Comparison of ENCODE assay signal across 1 cellular context in genomic region chr20:17896771-17897369, GRCh38.
TF ChIP-seq lines count a peak whose summit lies in the region.

No MANE protein-coding gene starts in this region.

TF ChIP-seq in HepG2, 621 proteins besides CTCF, POLR2A, EP300 and RAD21 (continued from another document and continues in another):
- TF ChIP-seq ARID5B (CRISPR knock-in tag; IDR thresholded peaks at IDR 0.05), result peak; percentile 100
- peak; percentile 63 for TF ChIP-seq ASH2L (IDR thresholded peaks at IDR 0.05; ENCODE audit: insufficient read length, low read depth, low read length)
- TF ChIP-seq GFI1 (CRISPR knock-in tag; IDR thresholded peaks at IDR 0.05; ENCODE audit: borderline replicate concordance), result peak; percentile 94
- TF ChIP-seq ZSCAN20 (CRISPR knock-in tag; IDR thresholded peaks at IDR 0.05; ENCODE audit: borderline replicate concordance), result peak; percentile 73; the same call in 1 of the 2 replicates
- TF ChIP-seq ZNF513 (CRISPR knock-in tag; conservative IDR thresholded peaks at IDR 0.05), result no peak
- TF ChIP-seq ZNF496 (CRISPR knock-in tag; IDR thresholded peaks at IDR 0.05; ENCODE audit: insufficient replicate concordance), result no peak
- no peak for TF ChIP-seq GLI4 (CRISPR knock-in tag; IDR thresholded peaks at IDR 0.05; ENCODE audit: borderline replicate concordance)
- 0 out of 2 replicates have a peak, but pooled peaks have one; percentile 64 for TF ChIP-seq ZBTB25 (CRISPR knock-in tag; IDR thresholded peaks at IDR 0.05)
- TF ChIP-seq MXI1 (IDR thresholded peaks at IDR 0.05; ENCODE audit: borderline replicate concordance, low read depth, low read length), result peak; percentile 59; the same call in 1 of the 3 replicates
- TF ChIP-seq PATZ1 (CRISPR knock-in tag; IDR thresholded peaks at IDR 0.05), result peak; percentile 94
- 0 out of 2 replicates have a peak, but pooled peaks have one; percentile 39 for TF ChIP-seq ZNF549 (CRISPR knock-in tag; IDR thresholded peaks at IDR 0.05)
- TF ChIP-seq TRIM24 (CRISPR knock-in tag; IDR thresholded peaks at IDR 0.05), result no peak; the same call in 1 of the 2 replicates
- peak; percentile 77; the same call in 1 of the 2 replicates for TF ChIP-seq MIER2 (CRISPR knock-in tag; IDR thresholded peaks at IDR 0.05)
- TF ChIP-seq RFX3 (CRISPR knock-in tag; IDR thresholded peaks at IDR 0.05), result no peak
- TF ChIP-seq HDAC2 (CRISPR knock-in tag; IDR thresholded peaks at IDR 0.05), result peak; percentile 99
- 0 out of 2 replicates have a peak, but pooled peaks have one; percentile 69 for TF ChIP-seq DMTF1 (CRISPR knock-in tag; IDR thresholded peaks at IDR 0.05)
- TF ChIP-seq ZFP91 (CRISPR knock-in tag; IDR thresholded peaks at IDR 0.05; ENCODE audit: borderline replicate concordance), result peak; percentile 19; the same call in 1 of the 2 replicates
- TF ChIP-seq ZNF546 (CRISPR knock-in tag; conservative IDR thresholded peaks at IDR 0.05), result no peak
- TF ChIP-seq ATAD3A (CRISPR knock-in tag; IDR thresholded peaks at IDR 0.05), result no peak
- TF ChIP-seq GZF1 (CRISPR knock-in tag; IDR thresholded peaks at IDR 0.05), result no peak
- TF ChIP-seq NCOA1 (CRISPR knock-in tag; IDR thresholded peaks at IDR 0.05), result no peak
- 0 out of 2 replicates have a peak, but pooled peaks have one; percentile 40 for TF ChIP-seq KLF12 (CRISPR knock-in tag; IDR thresholded peaks at IDR 0.05; ENCODE audit: borderline replicate concordance)
- TF ChIP-seq KLF15 (CRISPR knock-in tag; IDR thresholded peaks at IDR 0.05; ENCODE audit: borderline replicate concordance), result no peak
- peak; percentile 80; the same call in 1 of the 2 replicates for TF ChIP-seq ZNF12 (CRISPR knock-in tag; IDR thresholded peaks at IDR 0.05)
- peak; percentile 74; the same call in 1 of the 2 replicates for TF ChIP-seq ZBTB38 (CRISPR knock-in tag; IDR thresholded peaks at IDR 0.05)
- no peak for TF ChIP-seq ZBTB21 (CRISPR knock-in tag; IDR thresholded peaks at IDR 0.05)
- no peak; the same call in 1 of the 2 replicates for TF ChIP-seq ZNF746 (CRISPR knock-in tag; IDR thresholded peaks at IDR 0.05)
- peak; percentile 72 for TF ChIP-seq STAG1 (CRISPR knock-in tag; IDR thresholded peaks at IDR 0.05)
- peak; percentile 66; the same call in 1 of the 2 replicates for TF ChIP-seq SALL2 (CRISPR knock-in tag; IDR thresholded peaks at IDR 0.05)
- peak; percentile 60; the same call in 1 of the 2 replicates for TF ChIP-seq SPEN (CRISPR knock-in tag; IDR thresholded peaks at IDR 0.05; ENCODE audit: low read depth)
- TF ChIP-seq SMARCC2 (IDR thresholded peaks at IDR 0.05), result peak; percentile 81; the same call in 1 of the 2 replicates
- no peak for TF ChIP-seq ZNF326 (CRISPR knock-in tag; IDR thresholded peaks at IDR 0.05; ENCODE audit: borderline replicate concordance)
- 0 out of 2 replicates have a peak, but pooled peaks have one; percentile 72 for TF ChIP-seq ZNF800 (CRISPR knock-in tag; IDR thresholded peaks at IDR 0.05)
- peak; percentile 88 for TF ChIP-seq ZSCAN9 (CRISPR knock-in tag; IDR thresholded peaks at IDR 0.05; ENCODE audit: borderline replicate concordance)
- 0 out of 2 replicates have a peak, but pooled peaks have one; percentile 32 for TF ChIP-seq FUBP1 (CRISPR knock-in tag; IDR thresholded peaks at IDR 0.05; ENCODE audit: borderline replicate concordance)
- no peak for TF ChIP-seq ZFP1 (CRISPR knock-in tag; IDR thresholded peaks at IDR 0.05)
- TF ChIP-seq ATF7-NPFF (CRISPR knock-in tag; IDR thresholded peaks at IDR 0.05; ENCODE audit: low read depth), result no peak
- 0 out of 2 replicates have a peak, but pooled peaks have one; percentile 36 for TF ChIP-seq ZNF251 (CRISPR knock-in tag; IDR thresholded peaks at IDR 0.05)
- peak; percentile 61 for TF ChIP-seq GATAD1 (CRISPR knock-in tag; IDR thresholded peaks at IDR 0.05)
